8 cellular contexts compared by ENCODE assay signal in genomic region chr4:42519803-42520417, GRCh38.
DNase-seq lines count a peak whose midpoint lies in the region; ATAC-seq, FAIRE-seq and TF ChIP-seq lines count a peak whose summit lies in the region.

No MANE protein-coding gene starts in this region.

- H3K36me3 Mint-ChIP-seq in immature natural killer cell, result peaks cover 11 to 35% (median 26%) of the 10 kb centered on the region in 3 donors

- CTCF ChIA-PET in Panc1 (lab: Charles Lee), result interaction anchor here (0.6 to 2.8 kb wide), 2 partner anchors 149 to 417 kb away, joined by 5 to 14 read pairs; no protein-coding TSS in a partner anchor

- BruUV-seq in Panc1 (replicated peaks; lab: Mats Ljungman, UMichigan), result no TSS peak

- in situ Hi-C loops in Panc1 (cut with HindIII; ENCODE audit: low pct_unique_long_range_greater_than_20kb, low sequenced_read_pairs) (no loop called here), astrocyte of the cerebellum (cut with HindIII; ENCODE audit: low sequenced_read_pairs) (no loop called here)

- no peaks in the 10 kb centered on the region for H3K9me3 Mint-ChIP-seq in immature natural killer cell

- TF ChIP-seq CTCF in Panc1 (IDR thresholded peaks at IDR 0.05) (peak; percentile 45; the same call in 1 of the 2 replicates), astrocyte of the cerebellum (IDR thresholded peaks at IDR 0.05; ENCODE audit: low read depth, low read length, missing control alignments) (peak; percentile 41)

- H3K4me3 Mint-ChIP-seq in immature natural killer cell, result no peak overlapping the region

- FAIRE-seq in A204.1 (lab: Jason Lieb, UNC) (peak; percentile 97), G401.6 (lab: Jason Lieb, UNC) (peak; percentile 96)

- H3K4me3 ChIP-seq in Panc1 (ENCODE audit: low read depth in 2 of 2, low read length in 2 of 2), result no peak overlapping the region
- no peak overlapping the region for H3K4me3 ChIP-seq in astrocyte of the cerebellum (ENCODE audit: low read depth, low read length)

- no peaks in the 10 kb centered on the region for H3K9me3 ChIP-seq in Panc1 (ENCODE audit: control insufficient read depth, insufficient read depth, low read depth, low read length)

- no peaks in the 10 kb centered on the region for H3K36me3 ChIP-seq in Panc1 (ENCODE audit: control insufficient read depth, insufficient read depth, low read length)

- DNase-seq in Panc1 (ENCODE audit: low read depth, low spot score), result peak; percentile 20
- DNase-seq in astrocyte of the cerebellum (ENCODE audit: low read depth), result peak; percentile 34
- peak; percentile 9 to 31 (median 28) for DNase-seq in immature natural killer cell
- peak; percentile 24 for DNase-seq in stimulated activated CD4-positive, alpha-beta T cell treated with anti-CD3 and anti-CD28 coated beads, Interleukin-1b, Interleukin-23, amount 100 ng/mL, for 48 hours

- peaks cover 0 to 2% (median 0%) of the 10 kb centered on the region in 3 donors for H3K27me3 Mint-ChIP-seq in immature natural killer cell (ENCODE audit: low read depth in 3 of 3)

- peak; percentile 78 for ATAC-seq in HG03354 (IDR thresholded peaks at IDR 0.05; ENCODE audit: poor library complexity, severe bottlenecking, unreplicated experiment)
- peak; percentile 56; the same call in 1 of the 2 replicates for ATAC-seq in Panc1
- no peak for ATAC-seq in GM18873 (IDR thresholded peaks at IDR 0.05; ENCODE audit: low FRiP score, unreplicated experiment)

- peaks cover 0 to 5% of the 10 kb centered on the region in 2 donors for H3K4me1 Mint-ChIP-seq in immature natural killer cell

- H3K27me3 ChIP-seq in Panc1 (ENCODE audit: control insufficient read depth, insufficient read depth, low read length), result no peaks in the 10 kb centered on the region

- POLR2A ChIA-PET in Panc1 (lab: Charles Lee), result no interaction called here

- H3K27ac Mint-ChIP-seq in immature natural killer cell, result no peak overlapping the region

- H3K4me1 ChIP-seq in Panc1 (ENCODE audit: control insufficient read depth, insufficient read depth, low read length), result no peaks in the 10 kb centered on the region

- intact Hi-C loops in Panc1 (cut with micrococcal nuclease; ENCODE audit: unreplicated experiment), result loop anchor here (1.0 to 2.0 kb wide), 3 partner anchors 149 to 563 kb away; no protein-coding TSS in a partner anchor

- no peak overlapping the region for H3K27ac ChIP-seq in Panc1 (ENCODE audit: low read length)
